ENCODE assay signal across 8 cellular contexts in genomic region chr19:7862413-7862951, GRCh38. TPM values are rescaled to one million over a fixed set of nuclear protein-coding genes. Genes with fewer than 3 reads are reported as not detected.
A peak's percentile ranks its signal among the peaks of the same experiment; 100 is the strongest.
DNase-seq lines count a peak whose midpoint lies in the region; ATAC-seq and TF ChIP-seq lines count a peak whose summit lies in the region.

No MANE protein-coding gene starts in this region.

- CTCF ChIA-PET in Calu3 (lab: Charles Lee): no interaction called here

- H3K9me3 ChIP-seq in DND-41 (ENCODE audit: insufficient read depth, low read length, severe bottlenecking) (no peaks in the 10 kb centered on the region), iPS-15b (ENCODE audit: control insufficient read depth, insufficient read depth, low read length) (no peaks in the 10 kb centered on the region)

- no peak overlapping the region for H3K4me3 Mint-ChIP-seq in Calu3 (ENCODE audit: low read depth, unreplicated experiment)

- H3K27me3 Mint-ChIP-seq in Calu3 (ENCODE audit: unreplicated experiment): no peaks in the 10 kb centered on the region

- H3K36me3 ChIP-seq in DND-41 (ENCODE audit: insufficient read depth, low read length) (peaks cover 6% of the 10 kb centered on the region), iPS-15b (ENCODE audit: control insufficient read depth, insufficient read depth, low read length) (no peaks in the 10 kb centered on the region)

- no peak overlapping the region for H3K27ac ChIP-seq in DND-41 (ENCODE audit: low read length)

- H3K4me3 ChIP-seq in DND-41 (ENCODE audit: low read depth in 1 of 2, low read length in 2 of 2) (no peak overlapping the region), iPS-15b (ENCODE audit: low read depth, low read length) (peak overlapping the region; percentile 70)

- peaks cover 20% of the 10 kb centered on the region for H3K36me3 Mint-ChIP-seq in Calu3 (ENCODE audit: insufficient read depth, unreplicated experiment)

- H3K4me1 ChIP-seq in DND-41 (ENCODE audit: insufficient read depth, low read length) (no peaks in the 10 kb centered on the region), iPS-15b (ENCODE audit: control insufficient read depth, insufficient read depth, low read length) (peaks cover 13% of the 10 kb centered on the region)

- H3K9ac ChIP-seq in DND-41 (ENCODE audit: low read depth, low read length) (no peak overlapping the region), iPS-15b (ENCODE audit: low read depth, low read length) (no peak overlapping the region)

- no peak for TF ChIP-seq CTCF in DND-41 (IDR thresholded peaks at IDR 0.05; ENCODE audit: borderline replicate concordance, extremely low read depth, low read length, poor library complexity, severe bottlenecking)
- TF ChIP-seq CTCF in Calu3 (IDR thresholded peaks at IDR 0.05; ENCODE audit: unreplicated experiment): no peak

- peak; percentile 18 for DNase-seq in DND-41
- DNase-seq in T follicular helper cell (ENCODE audit: low read depth): peak; percentile 73
- DNase-seq in activated naive CD8-positive, alpha-beta T cell treated with anti-CD3 and anti-CD28 coated beads, Interleukin-2, amount 50 U/mL, for 16 hours (ENCODE audit: low read depth, low spot score): peak; percentile 24
- DNase-seq in stimulated activated CD4-positive, alpha-beta T cell treated with anti-CD3 and anti-CD28 coated beads, Interleukin-2, amount 100 ng/mL, for 4 hours (ENCODE audit: low read depth): peak; percentile 72
- no peak for DNase-seq in UCSD-AML1 (lab: John Stamatoyannopoulos, UW; ENCODE audit: unreplicated experiment)
- no peak for DNase-seq in Calu3

- ATAC-seq in DND-41 (ENCODE audit: insufficient read depth, low read depth): no peak
- no peak for ATAC-seq in HG02938 (IDR thresholded peaks at IDR 0.05; ENCODE audit: unreplicated experiment)

- H3K4me2 ChIP-seq in DND-41 (ENCODE audit: insufficient read depth, low read length): no peak overlapping the region

- H3K27me3 ChIP-seq in DND-41 (ENCODE audit: insufficient read depth, low read length, poor library complexity) (no peaks in the 10 kb centered on the region), iPS-15b (ENCODE audit: control insufficient read depth, insufficient read depth, low read length) (peaks cover 50% of the 10 kb centered on the region)

- H3K79me2 ChIP-seq in DND-41 (ENCODE audit: insufficient read depth, low read length): no peaks in the 10 kb centered on the region

- H3K4me1 Mint-ChIP-seq in Calu3 (ENCODE audit: low read depth, unreplicated experiment): peaks cover 7% of the 10 kb centered on the region

- intact Hi-C loops in Calu3 (cut with micrococcal nuclease; ENCODE audit: unreplicated experiment): no loop called here

- no peaks in the 10 kb centered on the region for H3K9me3 Mint-ChIP-seq in Calu3 (ENCODE audit: low read depth, unreplicated experiment)

- no peak overlapping the region for H2AFZ ChIP-seq in DND-41 (ENCODE audit: low read depth, low read length)

- H4K20me1 ChIP-seq in DND-41 (ENCODE audit: insufficient read depth, low read length): peaks cover 4% of the 10 kb centered on the region; the same call in 1 of the 2 replicates

- no peak overlapping the region for H3K27ac Mint-ChIP-seq in Calu3 (ENCODE audit: unreplicated experiment)

- BruUV-seq in Calu3 (replicated peaks; lab: Mats Ljungman, UMichigan): no TSS peak

RNA-seq across cellular contexts. Expression of gene PRR36, which starts 11.7 kb away (rescaled TPM):
- 10.8 and 11.7 TPM in 2 replicates for total RNA-seq in Calu3 (2022)

RNA-seq across cellular contexts. Expression of gene LRRC8E, which starts 25.8 kb away (rescaled TPM):
- total RNA-seq in Calu3 (2022): 8.0 and 9.1 TPM in 2 replicates

RNA-seq across cellular contexts. Expression of gene EVI5L, which starts 32.5 kb away (rescaled TPM):
- 12.2 and 12.5 TPM in 2 replicates for total RNA-seq in Calu3 (2022)

RNA-seq across cellular contexts. Expression of gene MAP2K7, which starts 41.2 kb away (rescaled TPM):
- 27.0 and 28.0 TPM in 2 replicates for total RNA-seq in Calu3 (2022)

RNA-seq across cellular contexts. Expression of gene TGFBR3L, which starts 52.1 kb away (rescaled TPM):
- 0.94 and 1.6 TPM in 2 replicates for total RNA-seq in Calu3 (2022)

Comparison
In these comparisons a context has a peak if more than half of its experiments do, and no peak if none do; other contexts are left out.
1. DNase-seq: peak in DND-41 (single experiment), T follicular helper cell (single experiment), activated naive CD8-positive, alpha-beta T cell treated with anti-CD3 and anti-CD28 coated beads, Interleukin-2, amount 50 U/mL, for 16 hours (single experiment) and stimulated activated CD4-positive, alpha-beta T cell treated with anti-CD3 and anti-CD28 coated beads, Interleukin-2, amount 100 ng/mL, for 4 hours (single experiment); none in UCSD-AML1 (single experiment) and Calu3 (single experiment).